In the genomic region with DNA sequence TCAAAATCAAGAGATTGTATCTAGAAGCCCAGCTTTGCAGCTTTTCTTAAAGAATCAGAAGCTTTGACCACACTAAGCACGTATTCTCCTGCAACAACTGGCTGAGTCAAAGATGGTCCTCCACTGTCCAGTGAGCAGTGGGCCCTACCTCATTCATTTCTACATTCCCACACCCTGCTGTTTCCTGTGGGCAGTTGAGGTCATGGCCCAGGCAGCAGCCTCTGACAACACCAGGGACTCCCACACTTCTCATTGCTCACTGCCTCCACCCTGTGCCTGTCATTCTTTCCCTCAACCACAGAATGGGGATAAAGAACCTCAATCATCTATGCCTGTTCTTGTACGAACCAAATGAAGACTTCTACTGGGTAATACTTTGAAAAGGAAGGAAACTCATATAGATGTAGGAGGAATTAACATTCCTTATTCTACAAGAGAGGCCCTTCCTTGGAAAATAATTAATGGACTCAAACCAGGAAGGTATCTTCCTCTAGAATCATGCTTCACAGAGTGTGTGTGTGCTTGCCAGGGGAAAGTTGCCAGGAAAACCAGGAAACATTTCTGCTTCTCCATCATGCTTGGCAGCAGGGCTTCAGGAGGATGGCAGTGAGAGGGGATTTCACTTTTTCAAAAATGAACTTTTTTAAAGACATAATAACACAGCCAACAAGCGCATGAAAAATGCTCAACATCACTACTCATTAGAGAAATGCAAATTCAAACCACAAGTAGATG, we compare ENCODE assay signal across 22 cellular contexts.
DNase-seq lines count a peak whose midpoint lies in the region; ATAC-seq and FAIRE-seq lines count a peak whose summit lies in the region.
"Had no signal": no experiment of that assay in that cellular context is flagged by ENCODE, and none has a peak within 500 bp of the region (broad histone marks: within the 10 kb centered on the region; RNA-seq: fewer than 3 reads in every experiment).

No MANE protein-coding gene starts in this region.

- H3K4me1 ChIP-seq in neuronal stem cell (ENCODE audit: control insufficient read depth in 2 of 2, insufficient read depth in 1 of 2, low read depth in 1 of 2, low read length in 2 of 2), result no peaks in the 10 kb centered on the region
- H3K4me1 ChIP-seq: Caco-2, colonic mucosa, left ventricle myocardium inferior had no signal

- no peaks in the 10 kb centered on the region for H3K79me1 ChIP-seq in neuronal stem cell (ENCODE audit: low read depth, low read length)

- FAIRE-seq in GM19239 (lab: Jason Lieb, UNC), result no peak
- FAIRE-seq: frontal cortex, G401.6 had no signal

- H4K91ac ChIP-seq in neuronal stem cell (ENCODE audit: low read depth, low read length, poor library complexity), result no peak overlapping the region

- H3K4me2 ChIP-seq in neuronal stem cell (ENCODE audit: insufficient read depth, low read length, poor library complexity, severe bottlenecking), result no peak overlapping the region

- no peak overlapping the region for H3K4ac ChIP-seq in neuronal stem cell (ENCODE audit: low read length)

- no peak overlapping the region for H3K27ac ChIP-seq in neuronal stem cell (replicated peaks; ENCODE audit: low read length)
- H3K27ac ChIP-seq: colonic mucosa, left ventricle myocardium inferior, SK-N-MC, vagina had no signal

- H2BK120ac ChIP-seq in neuronal stem cell (ENCODE audit: low read depth, low read length), result no peak overlapping the region

- no peak overlapping the region for H2BK5ac ChIP-seq in neuronal stem cell (ENCODE audit: low read length)

- H2BK15ac ChIP-seq in neuronal stem cell (ENCODE audit: low read length), result no peak overlapping the region

- no peak overlapping the region for H3K14ac ChIP-seq in neuronal stem cell (ENCODE audit: low read length)

- H2AFZ ChIP-seq in neuronal stem cell (ENCODE audit: low read length), result no peak overlapping the region

- H3K9me3 ChIP-seq in neuronal stem cell (replicated peaks in 1 of 2; ENCODE audit: control insufficient read depth in 2 of 2, insufficient read depth in 1 of 2, low read depth in 1 of 2, low read length in 2 of 2), result no peaks in the 10 kb centered on the region
- H3K9me3 ChIP-seq: Caco-2, colonic mucosa, vagina had no signal

- H3K27me3 ChIP-seq in neuronal stem cell (ENCODE audit: control insufficient read depth in 3 of 3, insufficient read depth in 3 of 3, low read depth in 1 of 3, low read length in 3 of 3), result no peaks in the 10 kb centered on the region
- H3K27me3 ChIP-seq: colonic mucosa, vagina had no signal

- H3K4me3 ChIP-seq in neuronal stem cell (ENCODE audit: low read length in 2 of 2), result no peak overlapping the region
- H3K4me3 ChIP-seq: colonic mucosa, left ventricle myocardium inferior, SK-N-MC, vagina had no signal

- DNase-seq in EL (peak; percentile 21), NCI-H226 (peak; percentile 12), neuronal stem cell (ENCODE audit: low spot score) (no peak), GM19239 (ENCODE audit: insufficient read length, low spot score) (no peak), SKM-1 treated with dmso at 0.1 percent for 144 hours (lab: John Stamatoyannopoulos, UW; ENCODE audit: unreplicated experiment) (no peak), NCI-H1092 treated with DMSO at 0.1 percent for 48 hours (lab: John Stamatoyannopoulos, UW) (no peak)
- DNase-seq: activated CD4-positive, alpha-beta T cell treated with anti-CD3 and anti-CD28 coated beads for 4 hours; activated CD8-positive, alpha-beta memory T cell treated with anti-CD3 and anti-CD28 coated beads, Interleukin-2, amount 50 U/mL, for 48 hours; AML-193; Caco-2; colonic mucosa; left ventricle myocardium inferior; NCI-H146; NCI-H82; stimulated activated CD4-positive, alpha-beta T cell treated with anti-CD3 and anti-CD28 coated beads, Interleukin-2, amount 100 ng/mL, for 24 hours; T1000 had no signal

- ATAC-seq in esophagus mucosa (peak; percentile 48), GM21381 (IDR thresholded peaks at IDR 0.05; ENCODE audit: unreplicated experiment) (no peak)

- H3K36me3 ChIP-seq in neuronal stem cell (replicated peaks in 1 of 2; ENCODE audit: control insufficient read depth in 2 of 2, insufficient read depth in 2 of 2, low read length in 2 of 2), result no peaks in the 10 kb centered on the region
- H3K36me3 ChIP-seq: colonic mucosa, left ventricle myocardium inferior, vagina had no signal

- H4K8ac ChIP-seq in neuronal stem cell (ENCODE audit: low read depth, low read length), result no peak overlapping the region

- no CpG with 5 or more reads among the region's 3 CpGs for WGBS in neuronal stem cell (ENCODE audit: extremely low coverage in 2 of 2, insufficient read length in 2 of 2, insufficient replicate concordance in 1 of 2), 2 donors

- H3K18ac ChIP-seq in neuronal stem cell (ENCODE audit: low read length), result no peak overlapping the region

- H2AK5ac ChIP-seq in neuronal stem cell (ENCODE audit: low read depth, low read length), result no peak overlapping the region

- no peak overlapping the region for H2BK12ac ChIP-seq in neuronal stem cell (ENCODE audit: low read length)

- peak overlapping the region; percentile 39 for H3K9ac ChIP-seq in neuronal stem cell (ENCODE audit: low read depth, low read length, poor library complexity)

- no peak overlapping the region for H3K23ac ChIP-seq in neuronal stem cell (ENCODE audit: low read depth, low read length, poor library complexity)

Comparison
In these comparisons a context has a peak if more than half of its experiments do, and no peak if none do; other contexts are left out.
1. DNase-seq: peak in EL (single experiment) and NCI-H226 (single experiment); none in neuronal stem cell (single experiment), GM19239 (single experiment), SKM-1 treated with dmso at 0.1 percent for 144 hours (single experiment) and NCI-H1092 treated with DMSO at 0.1 percent for 48 hours (single experiment).